24 cellular contexts compared by ENCODE assay signal in genomic region chrX:69951756-69952155, GRCh38.
"Had no signal": no experiment of that assay in that cellular context is flagged by ENCODE, and none has a peak within 500 bp of the region (broad histone marks: within the 10 kb centered on the region; RNA-seq: fewer than 3 reads in every experiment).

No MANE protein-coding gene starts in this region.

- DNase-seq: islet precursor cell; left ventricle myocardium inferior; midbrain; mucosa of descending colon; naive thymus-derived CD4-positive, alpha-beta T cell; ovary; right lobe of liver; stimulated activated CD4-positive, alpha-beta T cell treated with anti-CD3 and anti-CD28 coated beads, Interleukin-12 subunit alpha, Interleukin-12 subunit beta, amount 100 ng/mL, for 4 hours; stimulated activated CD4-positive, alpha-beta T cell treated with anti-CD3 and anti-CD28 coated beads, Interleukin-15, amount 100 ng/mL, for 24 hours; stimulated activated CD4-positive, alpha-beta T cell treated with anti-CD3 and anti-CD28 coated beads, Interleukin-2, amount 100 ng/mL, for 24 hours; stimulated activated CD4-positive, alpha-beta T cell treated with anti-CD3 and anti-CD28 coated beads, Interleukin-4, amount 100 ng/mL, for 1 hour; stimulated activated naive B cell treated with anti-CD40 and anti-IgM and Interleukin-4, amounts not matched to agents 10 μg/mL and 1 μg/mL and 100 μg/mL, for 72 hours; stimulated activated naive CD8-positive, alpha-beta T cell treated with anti-CD3 and anti-CD28 coated beads, Interleukin-15, Interleukin-2, amounts not matched to agents 100 U/mL and 50 U/mL, for 24 hours; stomach; testis; thyroid gland; transverse colon; upper lobe of left lung had no signal

- H3K27me3 Mint-ChIP-seq: naive thymus-derived CD4-positive, alpha-beta T cell; progenitor cell of endocrine pancreas had no signal

- H3K9me3 ChIP-seq: left ventricle myocardium inferior, mucosa of descending colon, ovary, right atrium auricular region, right lobe of liver, stomach, testis, thyroid gland, transverse colon, upper lobe of left lung, vagina had no signal

- H3K27ac ChIP-seq: left ventricle myocardium inferior, ovary, right atrium auricular region, right lobe of liver, skin epidermis, stomach, testis, thyroid gland, transverse colon, upper lobe of left lung, vagina had no signal

- H3K4me3 Mint-ChIP-seq: naive thymus-derived CD4-positive, alpha-beta T cell; natural killer cell treated with Interleukin-12 subunit alpha and Interleukin-12 subunit beta and Interleukin-15 and Interleukin-18, amount 100 ng/mL, for 72 hours; stimulated activated naive B cell treated with anti-CD40 and anti-IgM and Interleukin-4, amounts not matched to agents 10 μg/mL and 1 μg/mL and 100 μg/mL, for 72 hours had no signal

- H3K4me1 Mint-ChIP-seq: stimulated activated naive B cell treated with anti-CD40 and anti-IgM and Interleukin-4, amounts not matched to agents 10 μg/mL and 1 μg/mL and 100 μg/mL, for 72 hours had no signal

- H3K36me3 Mint-ChIP-seq: naive thymus-derived CD4-positive, alpha-beta T cell; natural killer cell treated with Interleukin-12 subunit alpha and Interleukin-12 subunit beta and Interleukin-15 and Interleukin-18, amount 100 ng/mL, for 72 hours; stimulated activated naive B cell treated with anti-CD40 and anti-IgM and Interleukin-4, amounts not matched to agents 10 μg/mL and 1 μg/mL and 100 μg/mL, for 72 hours had no signal

- H3K36me3 ChIP-seq: left ventricle myocardium inferior, ovary, right atrium auricular region, right lobe of liver, stomach, thyroid gland, transverse colon, upper lobe of left lung, vagina had no signal

- H3K4me1 ChIP-seq: left ventricle myocardium inferior, right atrium auricular region, right lobe of liver, stomach, testis, thyroid gland, transverse colon, upper lobe of left lung, vagina had no signal

- H3K27me3 ChIP-seq: ovary, right atrium auricular region, right lobe of liver, stomach, testis, thyroid gland, transverse colon, upper lobe of left lung, vagina had no signal

- H3K27ac Mint-ChIP-seq: naive thymus-derived CD4-positive, alpha-beta T cell; natural killer cell treated with Interleukin-12 subunit alpha and Interleukin-12 subunit beta and Interleukin-15 and Interleukin-18, amount 100 ng/mL, for 72 hours; progenitor cell of endocrine pancreas; stimulated activated naive B cell treated with anti-CD40 and anti-IgM and Interleukin-4, amounts not matched to agents 10 μg/mL and 1 μg/mL and 100 μg/mL, for 72 hours had no signal

- ATAC-seq: mucosa of descending colon; naive thymus-derived CD4-positive, alpha-beta T cell; natural killer cell treated with Interleukin-12 subunit alpha and Interleukin-12 subunit beta and Interleukin-15 and Interleukin-18, amount 100 ng/mL, for 72 hours; right lobe of liver; stimulated activated naive B cell treated with anti-CD40 and anti-IgM and Interleukin-4, amounts not matched to agents 10 μg/mL and 1 μg/mL and 100 μg/mL, for 72 hours; stimulated activated naive CD8-positive, alpha-beta T cell treated with anti-CD3 and anti-CD28 coated beads, Interleukin-15, Interleukin-2, amounts not matched to agents 100 U/mL and 50 U/mL, for 24 hours had no signal

- H3K4me3 ChIP-seq: left ventricle myocardium inferior, lung, mucosa of descending colon, ovary, right atrium auricular region, right lobe of liver, skin epidermis, stomach, testis, thyroid gland, transverse colon, upper lobe of left lung, vagina had no signal
